Comparison of ENCODE assay signal across 20 cellular contexts in genomic region chr1:23023174-23023573, GRCh38. TPM values are rescaled to one million over a fixed set of nuclear protein-coding genes. Genes with fewer than 3 reads are reported as not detected.
DNase-seq lines count a peak whose midpoint lies in the region; ATAC-seq and TF ChIP-seq lines count a peak whose summit lies in the region.
"Had no signal": no experiment of that assay in that cellular context is flagged by ENCODE, and none has a peak within 500 bp of the region (broad histone marks: within the 10 kb centered on the region; RNA-seq: fewer than 3 reads in every experiment).

No MANE protein-coding gene starts in this region.

- no peak overlapping the region for H3K4me3 Mint-ChIP-seq in Calu3 (ENCODE audit: low read depth, unreplicated experiment)
- H3K4me3 Mint-ChIP-seq in glutamatergic neuron (ENCODE audit: unreplicated experiment), result peak overlapping the region; percentile 72
- peak overlapping the region in 3 of 8 donors; percentile 5 to 22 (median 14) for H3K4me3 Mint-ChIP-seq in CD4-positive, alpha-beta memory T cell

- H2AFZ ChIP-seq in PC-3 (ENCODE audit: low read length), result no peak overlapping the region

- H3K27ac Mint-ChIP-seq in Calu3 (ENCODE audit: unreplicated experiment) (no peak overlapping the region), glutamatergic neuron (ENCODE audit: unreplicated experiment) (peak overlapping the region; percentile 1)
- no peak overlapping the region for H3K27ac Mint-ChIP-seq in CD4-positive, alpha-beta memory T cell

- CTCF ChIA-PET in A673 (lab: Charles Lee), result no interaction called here
- CTCF ChIA-PET in Calu3 (lab: Charles Lee), result no interaction called here
- CTCF ChIA-PET in PC-3 (lab: Charles Lee), result interaction anchor here (0.7 kb wide), 1 partner anchor 103 kb away, joined by 4 read pairs; no protein-coding TSS in a partner anchor
- CTCF ChIA-PET in CD4-positive, alpha-beta memory T cell (lab: Charles Lee; ENCODE audit: partially characterized antibody), result interaction anchor here (1.4 kb wide), 1 partner anchor 59 kb away, joined by 3 read pairs; no protein-coding TSS in a partner anchor

- peaks cover 73% of the 10 kb centered on the region for H4K20me1 ChIP-seq in PC-3 (ENCODE audit: low read length)

- peaks cover 4% of the 10 kb centered on the region for H3K4me1 ChIP-seq in A673 (ENCODE audit: insufficient read depth, low read length, poor library complexity, severe bottlenecking)
- peaks cover 31% of the 10 kb centered on the region; the same call in 1 of the 2 replicates for H3K4me1 ChIP-seq in PC-3 (ENCODE audit: insufficient read depth, low read length)
- H3K4me1 ChIP-seq in CD4-positive, alpha-beta memory T cell (ENCODE audit: insufficient read depth, low read length), result peaks cover 27% of the 10 kb centered on the region

- no peaks in the 10 kb centered on the region for H3F3A ChIP-seq in PC-3 (ENCODE audit: low read length, unreplicated experiment)

- DNase-seq in A673 (ENCODE audit: low spot score) (no peak), Calu3 (no peak), PC-3 (no peak), glutamatergic neuron (no peak), A172 (ENCODE audit: low spot score) (no peak)
- DNase-seq in CD4-positive, alpha-beta memory T cell, result no peak
- DNase-seq: ACHN, DMS 273 treated with DMSO at 0.1 percent for 48 hours, GF-D8, GOT3, NCI-H1417, NCI-H187, NCI-H2227 treated with DMSO at 0.1 percent for 48 hours, NCI-H510A treated with DMSO at 0.1 percent for 48 hours, NCI-H774 had no signal

- POLR2A ChIA-PET in A673 (lab: Charles Lee; ENCODE audit: low non-redundant PET), result no interaction called here
- POLR2A ChIA-PET in PC-3 (lab: Charles Lee; ENCODE audit: unreplicated experiment), result no interaction called here
- POLR2A ChIA-PET in CD4-positive, alpha-beta memory T cell (lab: Charles Lee; ENCODE audit: partially characterized antibody), result no interaction called here

- intact Hi-C loops in A673 (cut with micrococcal nuclease; ENCODE audit: unreplicated experiment) (no loop called here), Calu3 (cut with micrococcal nuclease; ENCODE audit: unreplicated experiment) (no loop called here), PC-3 (cut with micrococcal nuclease) (loop anchor here (2.0 kb wide), 1 partner anchor 24 kb away; no protein-coding TSS in a partner anchor)
- intact Hi-C loops in CD4-positive, alpha-beta memory T cell (cut with micrococcal nuclease), result no loop called here

- H3K4me1 Mint-ChIP-seq in Calu3 (ENCODE audit: low read depth, unreplicated experiment) (peaks cover 14% of the 10 kb centered on the region), glutamatergic neuron (ENCODE audit: low read depth, unreplicated experiment) (peaks cover 8% of the 10 kb centered on the region)
- peaks cover 37 to 72% (median 55%) of the 10 kb centered on the region in 4 donors for H3K4me1 Mint-ChIP-seq in CD4-positive, alpha-beta memory T cell

- H3K36me3 ChIP-seq in A673 (ENCODE audit: insufficient read depth, low read length, poor library complexity, severe bottlenecking) (peaks cover 8% of the 10 kb centered on the region), PC-3 (ENCODE audit: low read depth, low read length) (peaks cover 11% of the 10 kb centered on the region; the same call in 1 of the 2 replicates)
- H3K36me3 ChIP-seq in CD4-positive, alpha-beta memory T cell (ENCODE audit: insufficient read depth, low read length), result no peaks in the 10 kb centered on the region

- peaks cover 93% of the 10 kb centered on the region for H3K79me2 ChIP-seq in PC-3 (ENCODE audit: low read length)

- H3K27ac ChIP-seq in A673 (ENCODE audit: low read depth, low read length, poor library complexity, severe bottlenecking) (no peak overlapping the region), PC-3 (ENCODE audit: low read length) (no peak overlapping the region)
- H3K27ac ChIP-seq in CD4-positive, alpha-beta memory T cell (ENCODE audit: low read depth, low read length), result no peak overlapping the region
- H3K27ac ChIP-seq: C4-2B, KMS-11 had no signal

- H3K9ac ChIP-seq in PC-3 (ENCODE audit: low read length), result no peak overlapping the region
- H3K9ac ChIP-seq: KMS-11 had no signal

- H3K9me2 ChIP-seq in PC-3 (replicated peaks; ENCODE audit: low read length), result no peaks in the 10 kb centered on the region

- no peaks in the 10 kb centered on the region for H3K27me3 Mint-ChIP-seq in Calu3 (ENCODE audit: unreplicated experiment)
- H3K27me3 Mint-ChIP-seq in glutamatergic neuron (ENCODE audit: unreplicated experiment), result peaks cover 8% of the 10 kb centered on the region
- no peaks in the 10 kb centered on the region for H3K27me3 Mint-ChIP-seq in CD4-positive, alpha-beta memory T cell

- peak overlapping the region; percentile 98 for H3K4me2 ChIP-seq in PC-3 (ENCODE audit: low read length)
- H3K4me2 ChIP-seq: KMS-11 had no signal

- H3K27me3 ChIP-seq in A673 (replicated peaks; ENCODE audit: insufficient read depth, low read depth, low read length, poor library complexity) (no peaks in the 10 kb centered on the region), PC-3 (ENCODE audit: low read length) (no peaks in the 10 kb centered on the region)
- H3K27me3 ChIP-seq in CD4-positive, alpha-beta memory T cell (ENCODE audit: insufficient read depth, low read length), result no peaks in the 10 kb centered on the region

- ATAC-seq in PC-3, result no peak
- ATAC-seq in GM18519 (IDR thresholded peaks at IDR 0.05; ENCODE audit: low FRiP score, unreplicated experiment), result no peak
- ATAC-seq: HepG2 had no signal

- BruUV-seq in A673 (replicated peaks; lab: Mats Ljungman, UMichigan) (TSS peak; percentile 0), Calu3 (replicated peaks; lab: Mats Ljungman, UMichigan) (TSS peak; percentile 0), PC-3 (replicated peaks; lab: Mats Ljungman, UMichigan) (no TSS peak)

- H3K4me3 ChIP-seq in A673 (ENCODE audit: low read depth, low read length, poor library complexity, severe bottlenecking) (no peak overlapping the region), PC-3 (ENCODE audit: low read length) (no peak overlapping the region)
- no peak overlapping the region for H3K4me3 ChIP-seq in CD4-positive, alpha-beta memory T cell (ENCODE audit: low read length in 2 of 2)

- no peak for TF ChIP-seq CTCF in A673 (conservative IDR thresholded peaks at IDR 0.05; ENCODE audit: low read depth, low read length)
- no peak for TF ChIP-seq CTCF in Calu3 (IDR thresholded peaks at IDR 0.05; ENCODE audit: unreplicated experiment)
- TF ChIP-seq CTCF in PC-3 (conservative IDR thresholded peaks at IDR 0.05; ENCODE audit: low read depth, low read length), result no peak
- TF ChIP-seq CTCF in glutamatergic neuron (IDR thresholded peaks at IDR 0.05; ENCODE audit: partially characterized antibody, unreplicated experiment), result no peak

- peaks cover 3% of the 10 kb centered on the region for H3K9me3 Mint-ChIP-seq in Calu3 (ENCODE audit: low read depth, unreplicated experiment)
- H3K9me3 Mint-ChIP-seq in glutamatergic neuron (ENCODE audit: unreplicated experiment), result peaks cover 23% of the 10 kb centered on the region
- peaks cover 0 to 11% (median 5%) of the 10 kb centered on the region in 8 donors for H3K9me3 Mint-ChIP-seq in CD4-positive, alpha-beta memory T cell

- H3K9me3 ChIP-seq in A673 (ENCODE audit: low read depth, low read length, poor library complexity, severe bottlenecking), result peaks cover 11% of the 10 kb centered on the region
- no peaks in the 10 kb centered on the region for H3K9me3 ChIP-seq in PC-3 (ENCODE audit: low read length)
- no peaks in the 10 kb centered on the region for H3K9me3 ChIP-seq in CD4-positive, alpha-beta memory T cell (ENCODE audit: control insufficient read depth in 1 of 2, low read length in 2 of 2)

- H3K36me3 Mint-ChIP-seq in Calu3 (ENCODE audit: insufficient read depth, unreplicated experiment) (peaks cover 29% of the 10 kb centered on the region), glutamatergic neuron (ENCODE audit: unreplicated experiment) (peaks cover 12% of the 10 kb centered on the region)
- peaks cover 11 to 21% of the 10 kb centered on the region in 2 donors for H3K36me3 Mint-ChIP-seq in CD4-positive, alpha-beta memory T cell

RNA-seq across cellular contexts. Expression of gene KDM1A, which starts 3.9 kb away (rescaled TPM):
- 201 and 224 TPM in 2 replicates for total RNA-seq in A673 (2021)
- 66.4 and 67.8 TPM in 2 replicates for total RNA-seq in Calu3 (2022)
- 186 and 229 TPM in 2 replicates for total RNA-seq in PC-3 (2014; rRNA removed)
- 301 TPM for total RNA-seq in glutamatergic neuron (ENCODE audit: unreplicated experiment)
- 245 and 327 TPM in 2 replicates for total RNA-seq in A172 (2014; rRNA removed; shearing (Covaris generic))
- 10 to 100 TPM; 43.2 TPM for total RNA-seq in CD4-positive, alpha-beta memory T cell
- polyA plus RNA-seq in CD4-positive, alpha-beta memory T cell, result 10 to 100 TPM; 39.6 to 47.2 TPM

RNA-seq across cellular contexts. Expression of gene TEX46, which starts 7.5 kb away (rescaled TPM):
- total RNA-seq in A673 (2021), result not detected in 2 replicates
- not detected in 2 replicates for total RNA-seq in Calu3 (2022)
- not detected in 2 replicates for total RNA-seq in PC-3 (2014; rRNA removed)
- not detected for total RNA-seq in glutamatergic neuron (ENCODE audit: unreplicated experiment)
- total RNA-seq in A172 (2014; rRNA removed; shearing (Covaris generic)), result not detected in 2 replicates
- total RNA-seq in CD4-positive, alpha-beta memory T cell, result 1 to 10 TPM; 1.1 to 2.0 TPM
- not detected for polyA plus RNA-seq in CD4-positive, alpha-beta memory T cell
- total RNA-seq: HepG2, M059J had no signal
- polyA plus RNA-seq: HepG2 had no signal

RNA-seq across cellular contexts. Expression of gene LACTBL1, which starts 50.5 kb away (rescaled TPM):
- 0.24 TPM in 1 of 2 replicates, not detected in the other for total RNA-seq in A673 (2021)
- total RNA-seq in Calu3 (2022), result not detected in 2 replicates
- not detected in 2 replicates for total RNA-seq in PC-3 (2014; rRNA removed)
- not detected for total RNA-seq in glutamatergic neuron (ENCODE audit: unreplicated experiment)
- total RNA-seq in A172 (2014; rRNA removed; shearing (Covaris generic)), result not detected in 2 replicates
- not detected for total RNA-seq in CD4-positive, alpha-beta memory T cell
- polyA plus RNA-seq in CD4-positive, alpha-beta memory T cell, result not detected
- total RNA-seq: M059J had no signal

Comparison
In these comparisons a context has a peak if more than half of its experiments do, and no peak if none do; other contexts are left out.
1. CTCF ChIA-PET loops: an anchor here in PC-3 (0.7 kb wide) and CD4-positive, alpha-beta memory T cell (1.4 kb wide); none called in A673 and Calu3.